Comparison of ENCODE assay signal across 3 cellular contexts in the genomic region with DNA sequence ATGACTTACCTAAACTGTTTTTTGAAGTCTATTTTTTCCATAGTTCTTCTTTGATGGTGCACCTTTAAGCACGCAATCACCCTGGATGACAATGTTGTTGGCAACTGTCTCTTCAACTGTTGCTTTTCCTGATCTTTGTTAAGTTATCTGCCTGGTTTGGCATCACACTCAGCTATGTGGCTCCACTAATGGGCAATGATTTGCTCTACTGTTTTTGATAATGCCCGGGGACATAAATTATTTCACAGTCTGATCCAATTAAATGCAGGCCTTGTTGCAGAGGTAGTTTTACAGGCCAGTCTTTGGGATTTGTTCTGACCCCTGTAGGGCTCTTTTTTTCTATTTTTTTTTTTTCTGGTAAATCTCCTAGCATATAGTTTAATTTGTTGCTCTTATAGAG.
"Had no signal": no experiment of that assay in that cellular context is flagged by ENCODE, and none has a peak within 500 bp of the region (broad histone marks: within the 10 kb centered on the region; RNA-seq: fewer than 3 reads in every experiment).

No MANE protein-coding gene starts in this region.

- DNase-seq: GDM1, GF-D8 had no signal

- ATAC-seq: GM12878 had no signal

- H3K4me3 ChIP-seq: GM12878 had no signal
